ENCODE assay signal across 28 cellular contexts in genomic region chr7:10913457-10913856, GRCh38.
DNase-seq lines count a peak whose midpoint lies in the region; ATAC-seq and TF ChIP-seq lines count a peak whose summit lies in the region.
"Had no signal": no experiment of that assay in that cellular context is flagged by ENCODE, and none has a peak within 500 bp of the region (broad histone marks: within the 10 kb centered on the region; RNA-seq: fewer than 3 reads in every experiment).

No MANE protein-coding gene starts in this region.

- H3K4me1 Mint-ChIP-seq in neural progenitor cell = peaks cover 14% of the 10 kb centered on the region
- H3K4me1 Mint-ChIP-seq in natural killer cell treated with Interleukin-12 subunit alpha and Interleukin-12 subunit beta and Interleukin-15 and Interleukin-18, amount 100 ng/mL, for 72 hours (ENCODE audit: low read depth in 2 of 2) = no peaks in the 10 kb centered on the region
- H3K4me1 Mint-ChIP-seq: activated CD4-positive, alpha-beta memory T cell treated with anti-CD3 and anti-CD28 coated beads, Interleukin-2, amount 10 ng/mL, durations not matched to agents 7 days and 5 days; activated naive CD8-positive, alpha-beta T cell treated with anti-CD3 and anti-CD28 coated beads, Interleukin-2, amount 50 U/mL, for 24 hours; memory B cell had no signal

- H3K27ac Mint-ChIP-seq in neural progenitor cell = peak overlapping the region; percentile 50
- H3K27ac Mint-ChIP-seq in natural killer cell treated with Interleukin-12 subunit alpha and Interleukin-12 subunit beta and Interleukin-15 and Interleukin-18, amount 100 ng/mL, for 72 hours = no peak overlapping the region
- H3K27ac Mint-ChIP-seq: activated CD4-positive, alpha-beta memory T cell treated with anti-CD3 and anti-CD28 coated beads, Interleukin-2, amount 10 ng/mL, durations not matched to agents 7 days and 5 days; activated naive CD8-positive, alpha-beta T cell treated with anti-CD3 and anti-CD28 coated beads, Interleukin-2, amount 50 U/mL, for 24 hours; memory B cell; T-helper 17 cell had no signal

- no peak overlapping the region for H3K4me3 Mint-ChIP-seq in neural progenitor cell
- no peak overlapping the region for H3K4me3 Mint-ChIP-seq in natural killer cell treated with Interleukin-12 subunit alpha and Interleukin-12 subunit beta and Interleukin-15 and Interleukin-18, amount 100 ng/mL, for 72 hours
- H3K4me3 Mint-ChIP-seq: activated CD4-positive, alpha-beta memory T cell treated with anti-CD3 and anti-CD28 coated beads, Interleukin-2, amount 10 ng/mL, durations not matched to agents 7 days and 5 days; activated naive CD8-positive, alpha-beta T cell treated with anti-CD3 and anti-CD28 coated beads, Interleukin-2, amount 50 U/mL, for 24 hours; H9; memory B cell; T-helper 17 cell had no signal

- TF ChIP-seq CTCF in neural progenitor cell (IDR thresholded peaks at IDR 0.05) = no peak

- H3K27ac ChIP-seq in Karpas-422 (ENCODE audit: low read length) (no peak overlapping the region), neural progenitor cell (no peak overlapping the region)
- H3K27ac ChIP-seq: BLaER1, colonic mucosa, HL-60, SK-N-MC, transverse colon had no signal

- H3K36me3 ChIP-seq in Karpas-422 (ENCODE audit: insufficient read depth, low read length) (no peaks in the 10 kb centered on the region; the same call in 1 of the 2 replicates), neural progenitor cell (no peaks in the 10 kb centered on the region)
- H3K36me3 ChIP-seq: BLaER1, colonic mucosa, transverse colon had no signal

- H3K36me3 Mint-ChIP-seq in neural progenitor cell = no peaks in the 10 kb centered on the region
- H3K36me3 Mint-ChIP-seq in natural killer cell treated with Interleukin-12 subunit alpha and Interleukin-12 subunit beta and Interleukin-15 and Interleukin-18, amount 100 ng/mL, for 72 hours = no peaks in the 10 kb centered on the region

- H3F3A ChIP-seq in neural progenitor cell (ENCODE audit: low read depth) = no peaks in the 10 kb centered on the region

- ATAC-seq in GM19455 (IDR thresholded peaks at IDR 0.05; ENCODE audit: unreplicated experiment) = no peak
- no peak for ATAC-seq in natural killer cell treated with Interleukin-12 subunit alpha and Interleukin-12 subunit beta and Interleukin-15 and Interleukin-18, amount 100 ng/mL, for 72 hours
- ATAC-seq: activated naive CD8-positive, alpha-beta T cell treated with anti-CD3 and anti-CD28 coated beads, Interleukin-2, amount 50 U/mL, for 24 hours; HepG2; left colon; T-helper 17 cell had no signal

- no peaks in the 10 kb centered on the region for H4K20me1 ChIP-seq in Karpas-422 (ENCODE audit: insufficient read depth, low read depth, low read length)
- H4K20me1 ChIP-seq in neural progenitor cell (ENCODE audit: low read depth) = no peaks in the 10 kb centered on the region
- H4K20me1 ChIP-seq: BLaER1 had no signal

- peak overlapping the region; percentile 23 for H2AFZ ChIP-seq in Karpas-422 (ENCODE audit: low read length)
- H2AFZ ChIP-seq in neural progenitor cell (replicated peaks) = no peak overlapping the region

- H3K27me3 Mint-ChIP-seq in neural progenitor cell (ENCODE audit: insufficient read depth, low read depth) = peaks cover 3% of the 10 kb centered on the region
- H3K27me3 Mint-ChIP-seq in natural killer cell treated with Interleukin-12 subunit alpha and Interleukin-12 subunit beta and Interleukin-15 and Interleukin-18, amount 100 ng/mL, for 72 hours = peaks cover 9 to 22% of the 10 kb centered on the region in 2 donors

- no peaks in the 10 kb centered on the region for H3K27me3 ChIP-seq in Karpas-422 (ENCODE audit: low read length)
- no peaks in the 10 kb centered on the region for H3K27me3 ChIP-seq in neural progenitor cell
- H3K27me3 ChIP-seq: BLaER1, colonic mucosa, transverse colon had no signal

- H3K79me2 ChIP-seq in Karpas-422 (ENCODE audit: low read length) (no peaks in the 10 kb centered on the region), neural progenitor cell (ENCODE audit: low read depth) (no peaks in the 10 kb centered on the region)

- H3K4me3 ChIP-seq in Karpas-422 (ENCODE audit: low read length) = no peak overlapping the region
- no peak overlapping the region for H3K4me3 ChIP-seq in neural progenitor cell
- H3K4me3 ChIP-seq: BLaER1, colonic mucosa, SK-N-MC, transverse colon had no signal

- no peaks in the 10 kb centered on the region for H3K9me2 ChIP-seq in Karpas-422 (replicated peaks; ENCODE audit: insufficient read depth, low read length)

- H3K4me1 ChIP-seq in Karpas-422 (ENCODE audit: low read length) = peaks cover 12% of the 10 kb centered on the region
- H3K4me1 ChIP-seq in neural progenitor cell = no peaks in the 10 kb centered on the region
- H3K4me1 ChIP-seq: BLaER1, colonic mucosa had no signal

- H3K9me3 ChIP-seq in Karpas-422 (ENCODE audit: low read length) (peaks cover 4% of the 10 kb centered on the region; the same call in 1 of the 2 replicates), neural progenitor cell (ENCODE audit: low read depth) (peaks cover 5% of the 10 kb centered on the region)
- H3K9me3 ChIP-seq: colonic mucosa had no signal

- no peaks in the 10 kb centered on the region for H3K9me3 Mint-ChIP-seq in neural progenitor cell
- H3K9me3 Mint-ChIP-seq in natural killer cell treated with Interleukin-12 subunit alpha and Interleukin-12 subunit beta and Interleukin-15 and Interleukin-18, amount 100 ng/mL, for 72 hours = peaks cover 4% of the 10 kb centered on the region
- H3K9me3 Mint-ChIP-seq: activated CD4-positive, alpha-beta memory T cell treated with anti-CD3 and anti-CD28 coated beads, Interleukin-2, amount 10 ng/mL, durations not matched to agents 7 days and 5 days had no signal

- H3K9ac ChIP-seq in Karpas-422 (ENCODE audit: low read length) (no peak overlapping the region), neural progenitor cell (no peak overlapping the region)
- H3K9ac ChIP-seq: BLaER1 had no signal

- peak overlapping the region; percentile 42 for H3K4me2 ChIP-seq in Karpas-422 (ENCODE audit: low read depth, low read length, poor library complexity, severe bottlenecking)
- no peak overlapping the region for H3K4me2 ChIP-seq in neural progenitor cell
- H3K4me2 ChIP-seq: BLaER1 had no signal

- peak; percentile 70 for DNase-seq in Karpas-422
- DNase-seq in NOMO-1 (lab: John Stamatoyannopoulos, UW; ENCODE audit: unreplicated experiment in 2 of 2) = peak; percentile 6 to 12
- peak; percentile 16 for DNase-seq in foreskin melanocyte
- DNase-seq in neural progenitor cell (ENCODE audit: low spot score) = no peak
- DNase-seq in OCI-M2 (lab: John Stamatoyannopoulos, UW; ENCODE audit: unreplicated experiment) = no peak
- no peak for DNase-seq in natural killer cell treated with Interleukin-12 subunit alpha and Interleukin-12 subunit beta and Interleukin-15 and Interleukin-18, amount 100 ng/mL, for 72 hours (ENCODE audit: low spot score)
- DNase-seq: activated CD4-positive, alpha-beta memory T cell treated with anti-CD3 and anti-CD28 coated beads, Interleukin-2, amount 10 ng/mL, durations not matched to agents 7 days and 5 days; activated CD8-positive, alpha-beta memory T cell treated with anti-CD3 and anti-CD28 coated beads, Interleukin-2, amount 50 U/mL, for 4 hours; activated naive CD4-positive, alpha-beta T cell; activated naive CD8-positive, alpha-beta T cell treated with anti-CD3 and anti-CD28 coated beads, Interleukin-2, amount 50 U/mL, for 24 hours; colonic mucosa; DMS53; effector CD8-positive, alpha-beta T cell; H9; left colon; NCI-H1092; NCI-H187; NCI-H526 treated with DMSO at 0.1 percent for 48 hours; stimulated activated CD4-positive, alpha-beta T cell treated with anti-CD3 and anti-CD28 coated beads, Interleukin-15, amount 100 ng/mL, for 24 hours; stimulated activated CD4-positive, alpha-beta T cell treated with anti-CD3 and anti-CD28 coated beads, Interleukin-4, amount 100 ng/mL, for 4 hours; T-helper 17 cell; transverse colon had no signal

Comparison
In these comparisons a context has a peak if more than half of its experiments do, and no peak if none do; other contexts are left out.
1. DNase-seq: peak in Karpas-422 (single experiment), NOMO-1 (2 of 2) and foreskin melanocyte (single experiment); none in neural progenitor cell (single experiment), OCI-M2 (single experiment) and natural killer cell treated with Interleukin-12 subunit alpha and Interleukin-12 subunit beta and Interleukin-15 and Interleukin-18, amount 100 ng/mL, for 72 hours (single experiment).